ENCODE assay signal across 1 cellular context in genomic region chr5:146248536-146248935, GRCh38.
TF ChIP-seq lines count a peak whose summit lies in the region.

No MANE protein-coding gene starts in this region.

TF ChIP-seq in WTC11, 78 proteins besides CTCF, POLR2A, EP300 and RAD21 (continued from another document):
- no peak for TF ChIP-seq PRDM15 (CRISPR knock-in tag; IDR thresholded peaks at IDR 0.05)
- no peak for TF ChIP-seq MXD4 (CRISPR knock-in tag; IDR thresholded peaks at IDR 0.05; ENCODE audit: borderline replicate concordance)
- TF ChIP-seq IRF1 (CRISPR knock-in tag; IDR thresholded peaks at IDR 0.05), result no peak
- TF ChIP-seq HMGA2 (CRISPR knock-in tag; IDR thresholded peaks at IDR 0.05), result no peak
- no peak for TF ChIP-seq MYBL2 (CRISPR knock-in tag; IDR thresholded peaks at IDR 0.05)
- no peak for TF ChIP-seq AFF4 (CRISPR knock-in tag; IDR thresholded peaks at IDR 0.05; ENCODE audit: borderline replicate concordance)
